ENCODE assay signal across 19 cellular contexts in the genomic region with DNA sequence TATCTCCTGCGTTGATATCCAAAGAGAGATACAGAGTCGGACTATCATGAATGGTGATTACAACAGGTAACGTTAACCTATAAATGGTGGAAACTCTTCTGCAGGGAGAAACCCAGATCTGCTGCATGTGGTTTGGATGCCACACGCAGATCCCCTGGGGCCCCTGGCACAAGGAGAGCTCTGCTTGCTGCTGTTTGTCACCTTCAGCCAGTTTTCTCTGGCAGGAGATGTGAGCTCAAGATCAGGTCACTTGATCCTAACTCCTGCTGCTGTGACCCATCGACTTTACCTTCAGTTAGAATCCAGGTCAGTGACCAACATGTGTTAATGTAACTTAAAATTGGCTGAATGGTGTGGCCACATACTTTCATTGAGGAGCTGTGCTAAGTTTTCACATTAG. TPM values are rescaled to one million over a fixed set of nuclear protein-coding genes. Genes with fewer than 3 reads are reported as not detected.
DNase-seq lines count a peak whose midpoint lies in the region; ATAC-seq and TF ChIP-seq lines count a peak whose summit lies in the region.
"Had no signal": no experiment of that assay in that cellular context is flagged by ENCODE, and none has a peak within 500 bp of the region (broad histone marks: within the 10 kb centered on the region; RNA-seq: fewer than 3 reads in every experiment).

No MANE protein-coding gene starts in this region.

- peak overlapping the region; percentile 79 for H3K27ac Mint-ChIP-seq in activated naive CD4-positive, alpha-beta T cell treated with anti-CD3 and anti-CD28 coated beads, Interleukin-2, amount 10 ng/mL, durations not matched to agents 7 days and 5 days
- peak overlapping the region; percentile 96 for H3K27ac Mint-ChIP-seq in stimulated activated effector memory CD8-positive, alpha-beta T cell treated with anti-CD3 and anti-CD28 coated beads, Interleukin-12 subunit alpha, Interleukin-12 subunit beta, amount 100 ng/mL, for 72 hours
- H3K27ac Mint-ChIP-seq: WTC11 had no signal

- intact Hi-C loops in sciatic nerve (cut with DNase I), result loop anchor here (10.0 kb wide), 1 partner anchor 58 kb away; no protein-coding TSS in a partner anchor

- H3K36me3 Mint-ChIP-seq in activated naive CD4-positive, alpha-beta T cell treated with anti-CD3 and anti-CD28 coated beads, Interleukin-2, amount 10 ng/mL, durations not matched to agents 7 days and 5 days, result peaks cover 13% of the 10 kb centered on the region
- H3K36me3 Mint-ChIP-seq in stimulated activated effector memory CD8-positive, alpha-beta T cell treated with anti-CD3 and anti-CD28 coated beads, Interleukin-12 subunit alpha, Interleukin-12 subunit beta, amount 100 ng/mL, for 72 hours, result no peaks in the 10 kb centered on the region

- H3K27me3 Mint-ChIP-seq in activated naive CD4-positive, alpha-beta T cell treated with anti-CD3 and anti-CD28 coated beads, Interleukin-2, amount 10 ng/mL, durations not matched to agents 7 days and 5 days, result no peaks in the 10 kb centered on the region
- H3K27me3 Mint-ChIP-seq: naive thymus-derived CD8-positive, alpha-beta T cell had no signal

- H3K9me3 Mint-ChIP-seq in activated naive CD4-positive, alpha-beta T cell treated with anti-CD3 and anti-CD28 coated beads, Interleukin-2, amount 10 ng/mL, durations not matched to agents 7 days and 5 days, result peaks cover 11% of the 10 kb centered on the region
- peaks cover 8% of the 10 kb centered on the region for H3K9me3 Mint-ChIP-seq in stimulated activated effector memory CD8-positive, alpha-beta T cell treated with anti-CD3 and anti-CD28 coated beads, Interleukin-12 subunit alpha, Interleukin-12 subunit beta, amount 100 ng/mL, for 72 hours

- no peaks in the 10 kb centered on the region for H3K27me3 ChIP-seq in brain microvascular endothelial cell (replicated peaks)
- H3K27me3 ChIP-seq: heart right ventricle, pancreas, suprapubic skin had no signal

- H3K4me1 Mint-ChIP-seq in activated naive CD4-positive, alpha-beta T cell treated with anti-CD3 and anti-CD28 coated beads, Interleukin-2, amount 10 ng/mL, durations not matched to agents 7 days and 5 days, result peaks cover 69% of the 10 kb centered on the region
- peaks cover 62% of the 10 kb centered on the region for H3K4me1 Mint-ChIP-seq in stimulated activated effector memory CD8-positive, alpha-beta T cell treated with anti-CD3 and anti-CD28 coated beads, Interleukin-12 subunit alpha, Interleukin-12 subunit beta, amount 100 ng/mL, for 72 hours

- in situ Hi-C loops in brain microvascular endothelial cell (cut with HindIII; ENCODE audit: low pct_ligation_motif_present, low sequenced_read_pairs), result no loop called here

- no peak overlapping the region for H3K4me3 Mint-ChIP-seq in activated naive CD4-positive, alpha-beta T cell treated with anti-CD3 and anti-CD28 coated beads, Interleukin-2, amount 10 ng/mL, durations not matched to agents 7 days and 5 days
- peak overlapping the region; percentile 43 for H3K4me3 Mint-ChIP-seq in stimulated activated effector memory CD8-positive, alpha-beta T cell treated with anti-CD3 and anti-CD28 coated beads, Interleukin-12 subunit alpha, Interleukin-12 subunit beta, amount 100 ng/mL, for 72 hours
- H3K4me3 Mint-ChIP-seq: WTC11 had no signal

- no peak for TF ChIP-seq CTCF in brain microvascular endothelial cell (IDR thresholded peaks at IDR 0.05; ENCODE audit: low read depth, low read length, missing control alignments)

- no peak for DNase-seq in activated naive CD4-positive, alpha-beta T cell treated with anti-CD3 and anti-CD28 coated beads, Interleukin-2, amount 10 ng/mL, durations not matched to agents 7 days and 5 days
- DNase-seq in activated naive CD4-positive, alpha-beta T cell treated with anti-CD3 and anti-CD28 coated beads, Interleukin-2, amount 50 U/mL, for 16 hours, result no peak
- peak; percentile 31 for DNase-seq in M059J (ENCODE audit: low read depth)
- no peak for DNase-seq in brain microvascular endothelial cell
- DNase-seq in stimulated activated effector memory CD8-positive, alpha-beta T cell treated with anti-CD3 and anti-CD28 coated beads, Interleukin-12 subunit alpha, Interleukin-12 subunit beta, amount 100 ng/mL, for 72 hours (ENCODE audit: low spot score in 2 of 2), result no peak
- DNase-seq in NCI-H69 (lab: John Stamatoyannopoulos, UW), result no peak
- DNase-seq in activated CD8-positive, alpha-beta memory T cell treated with anti-CD3 and anti-CD28 coated beads, Interleukin-2, amount 50 U/mL, for 48 hours, result no peak
- no peak for DNase-seq in sciatic nerve (ENCODE audit: low spot score)
- DNase-seq: activated CD8-positive, alpha-beta memory T cell treated with anti-CD3 and anti-CD28 coated beads for 24 hours; central memory CD4-positive, alpha-beta T cell; heart right ventricle; left colon; naive thymus-derived CD8-positive, alpha-beta T cell; NCI-H524; pancreas; T-helper 9 cell had no signal

- no peaks in the 10 kb centered on the region for H3K36me3 ChIP-seq in brain microvascular endothelial cell (replicated peaks)
- H3K36me3 ChIP-seq: heart right ventricle, pancreas, suprapubic skin had no signal

- H3K4me3 ChIP-seq in brain microvascular endothelial cell (ENCODE audit: low read depth, low read length), result no peak overlapping the region
- H3K4me3 ChIP-seq: heart right ventricle, pancreas, suprapubic skin had no signal

- no peak for ATAC-seq in stimulated activated effector memory CD8-positive, alpha-beta T cell treated with anti-CD3 and anti-CD28 coated beads, Interleukin-12 subunit alpha, Interleukin-12 subunit beta, amount 100 ng/mL, for 72 hours
- ATAC-seq in sciatic nerve, result no peak

- CTCF ChIA-PET in activated naive CD4-positive, alpha-beta T cell treated with anti-CD3 and anti-CD28 coated beads, Interleukin-2, amount 10 ng/mL, durations not matched to agents 7 days and 5 days (lab: Charles Lee), result interaction anchor here (1.0 to 9.8 kb wide), 19 partner anchors 9 to 611 kb away, joined by 3 to 201 read pairs (median 10); a partner anchor contains a TSS

- peak overlapping the region; percentile 95 for H3K27ac ChIP-seq in brain microvascular endothelial cell
- H3K27ac ChIP-seq: pancreas, suprapubic skin had no signal

RNA-seq across cellular contexts. Expression of a gene that starts 23.8 kb away (rescaled TPM):
- total RNA-seq in M059J (2014; rRNA removed; shearing (Covaris generic)), result not detected in 2 replicates
- 1.6 TPM for total RNA-seq in sciatic nerve
- total RNA-seq: RPMI7951 had no signal

RNA-seq across cellular contexts. Expression of a gene that starts 51.5 kb away (rescaled TPM):
- total RNA-seq in M059J (2014; rRNA removed; shearing (Covaris generic)), result not detected in 2 replicates
- total RNA-seq in sciatic nerve, result 8.9 TPM
- total RNA-seq: RPMI7951, WTC11 had no signal
